Comparison of ENCODE assay signal across 10 cellular contexts in genomic region chr15:80512729-80513670, GRCh38.
DNase-seq lines count a peak whose midpoint lies in the region; ATAC-seq and TF ChIP-seq lines count a peak whose summit lies in the region.
"Had no signal": no experiment of that assay in that cellular context is flagged by ENCODE, and none has a peak within 500 bp of the region (broad histone marks: within the 10 kb centered on the region; RNA-seq: fewer than 3 reads in every experiment).

No MANE protein-coding gene starts in this region.

- TF ChIP-seq CTCF in gastroesophageal sphincter (IDR thresholded peaks at IDR 0.05), result peak in 2 of 4 experiments; percentile 18 to 49
- no peak for TF ChIP-seq CTCF in upper lobe of right lung (IDR thresholded peaks at IDR 0.05)

- in situ Hi-C loops in SK-MEL-5 (cut with HindIII; ENCODE audit: low pct_unique_long_range_greater_than_20kb, low sequenced_read_pairs), result no loop called here

- no peak for TF ChIP-seq POLR2A in gastroesophageal sphincter (IDR thresholded peaks at IDR 0.05)

- no peak for DNase-seq in Right ventricle myocardium inferior (ENCODE audit: missing footprints)
- no peak for DNase-seq in cardiac septum (ENCODE audit: low spot score)
- DNase-seq in SK-MEL-5 (ENCODE audit: low read depth, low spot score), result peak; percentile 36
- no peak for DNase-seq in upper lobe of right lung
- no peak for DNase-seq in NCI-H187 (lab: John Stamatoyannopoulos, UW)
- DNase-seq: dermis blood vessel endothelial cell, NCI-H1105 had no signal

- no peak overlapping the region for H3K4me3 ChIP-seq in gastroesophageal sphincter
- no peak overlapping the region for H3K4me3 ChIP-seq in upper lobe of right lung

- H3K9me3 ChIP-seq in gastroesophageal sphincter, result peaks cover 0 to 14% (median 0%) of the 10 kb centered on the region in 3 donors
- H3K9me3 ChIP-seq in upper lobe of right lung, result peaks cover 4% of the 10 kb centered on the region

- no peak for TF ChIP-seq EP300 in gastroesophageal sphincter (IDR thresholded peaks at IDR 0.05)

- H3K27ac ChIP-seq in gastroesophageal sphincter, result no peak overlapping the region
- H3K27ac ChIP-seq in upper lobe of right lung, result no peak overlapping the region

- H3K36me3 ChIP-seq in gastroesophageal sphincter (peaks cover 0 to 26% of the 10 kb centered on the region in 2 donors), upper lobe of right lung (no peaks in the 10 kb centered on the region)

- ATAC-seq in Right ventricle myocardium inferior (peak; percentile 68), gastroesophageal sphincter (peak; percentile 31), upper lobe of right lung (peak; percentile 41), GM18520 (IDR thresholded peaks at IDR 0.05; ENCODE audit: unreplicated experiment) (no peak), GM19035 (IDR thresholded peaks at IDR 0.05; ENCODE audit: unreplicated experiment) (no peak)

- intact Hi-C loops in Right ventricle myocardium inferior (cut with DNase I), result loop anchor here (5.0 kb wide), 1 partner anchor 56 kb away; no protein-coding TSS in a partner anchor
- intact Hi-C loops in cardiac septum (cut with DNase I), result no loop called here
- intact Hi-C loops in upper lobe of right lung (cut with DNase I), result no loop called here

- H3K4me1 ChIP-seq in gastroesophageal sphincter (peaks cover 0 to 6% (median 0%) of the 10 kb centered on the region in 3 donors), upper lobe of right lung (no peaks in the 10 kb centered on the region)

- 51 to 70% methylated on average over 4 of the region's 4 CpGs for WGBS in gastroesophageal sphincter (ENCODE audit: low coverage in 1 of 2), 2 donors

- no peaks in the 10 kb centered on the region for H3K27me3 ChIP-seq in gastroesophageal sphincter
- H3K27me3 ChIP-seq in upper lobe of right lung, result no peaks in the 10 kb centered on the region

Comparison
In these comparisons a context has a peak if more than half of its experiments do, and no peak if none do; other contexts are left out.
1. ATAC-seq: peak in Right ventricle myocardium inferior (single experiment), gastroesophageal sphincter (single experiment) and upper lobe of right lung (single experiment); none in GM18520 (single experiment) and GM19035 (single experiment).